Comparison of ENCODE assay signal across 10 cellular contexts in the genomic region with DNA sequence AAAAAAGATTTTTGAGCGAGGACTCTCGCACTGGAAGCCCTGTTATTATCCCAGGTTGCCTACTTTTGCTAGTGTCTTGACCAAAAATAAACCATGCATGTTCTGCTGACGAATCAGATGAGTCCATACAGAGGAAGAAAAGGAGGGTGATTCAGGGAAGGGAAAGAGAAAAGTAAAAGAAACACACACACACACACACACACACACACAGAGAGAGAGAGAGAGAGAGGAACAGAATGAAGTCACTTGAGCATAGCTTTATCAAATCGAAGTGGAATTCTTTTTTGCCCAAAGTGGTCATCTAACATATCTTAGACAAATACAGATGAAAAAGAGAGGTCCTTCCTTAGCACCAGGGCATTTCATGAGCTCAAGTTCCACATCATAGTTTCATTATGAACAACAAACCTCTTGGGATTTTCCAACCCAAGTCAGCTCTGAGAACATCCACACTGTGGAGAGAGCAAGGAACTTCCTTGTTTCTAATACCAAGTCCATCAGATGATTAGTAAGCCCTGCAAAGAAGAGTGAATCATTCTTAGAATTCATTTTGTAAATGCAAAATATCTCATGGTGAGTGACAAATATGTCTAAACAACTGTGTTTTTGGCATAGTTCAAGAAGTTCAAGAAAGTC. TPM values are rescaled to one million over a fixed set of nuclear protein-coding genes. Genes with fewer than 3 reads are reported as not detected.
DNase-seq lines count a peak whose midpoint lies in the region; ATAC-seq and TF ChIP-seq lines count a peak whose summit lies in the region.
"Had no signal": no experiment of that assay in that cellular context is flagged by ENCODE, and none has a peak within 500 bp of the region (broad histone marks: within the 10 kb centered on the region; RNA-seq: fewer than 3 reads in every experiment).

No MANE protein-coding gene starts in this region.

- H3K27ac ChIP-seq in fibroblast of lung (ENCODE audit: insufficient read depth, low read length) (no peak overlapping the region), tibial nerve (no peak overlapping the region)

- H3K9me3 ChIP-seq in fibroblast of lung (ENCODE audit: control insufficient read depth, insufficient read depth, low read depth, low read length) (no peaks in the 10 kb centered on the region), T-helper 17 cell (ENCODE audit: control insufficient read depth, low read length, poor library complexity, severe bottlenecking) (no peaks in the 10 kb centered on the region), tibial nerve (no peaks in the 10 kb centered on the region)

- no peak overlapping the region for H3K9ac ChIP-seq in fibroblast of lung (ENCODE audit: insufficient read depth, low read length)

- DNase-seq in CD1c-positive myeloid dendritic cell (ENCODE audit: extremely low spot score) (peak; percentile 92), fibroblast of lung (ENCODE audit: low read depth in 2 of 2) (peak in 1 of 2 donors; percentile 51), T-helper 17 cell (no peak), tibial nerve (ENCODE audit: low spot score in 2 of 2) (no peak), LoVo (ENCODE audit: low spot score) (no peak), HUDEP-2 (lab: John Stamatoyannopoulos, UW; ENCODE audit: unreplicated experiment in 76 of 76) (no peak)
- DNase-seq: activated CD8-positive, alpha-beta memory T cell treated with anti-CD3 and anti-CD28 coated beads, Interleukin-2, amount 50 U/mL, for 4 hours; NCI-H1694 treated with DMSO at 0.1 percent for 48 hours had no signal

- H2AFZ ChIP-seq in fibroblast of lung (ENCODE audit: low read length) = peak overlapping the region; percentile 3

- H3K27me3 Mint-ChIP-seq in T-helper 17 cell = peaks cover 13% of the 10 kb centered on the region

- H3K4me3 ChIP-seq in fibroblast of lung (replicated peaks in 1 of 4; ENCODE audit: control extremely low read depth in 1 of 4, insufficient read depth in 1 of 4, low read depth in 3 of 4, low read length in 4 of 4) (no peak overlapping the region), tibial nerve (no peak overlapping the region)

- H4K20me1 ChIP-seq in fibroblast of lung (ENCODE audit: control insufficient read depth, extremely low read depth, insufficient read depth, low read length) = no peaks in the 10 kb centered on the region

- H3K36me3 Mint-ChIP-seq in T-helper 17 cell (ENCODE audit: low read depth) = no peaks in the 10 kb centered on the region

- H3K27me3 ChIP-seq in fibroblast of lung (ENCODE audit: control insufficient read depth, insufficient read depth, low read length) (no peaks in the 10 kb centered on the region), tibial nerve (no peaks in the 10 kb centered on the region)

- no peak for TF ChIP-seq POLR2A in tibial nerve (IDR thresholded peaks at IDR 0.05)

- no peak overlapping the region for H3K4me2 ChIP-seq in fibroblast of lung (ENCODE audit: extremely low read depth, insufficient read depth, low read length)

- no peak for TF ChIP-seq EP300 in tibial nerve (IDR thresholded peaks at IDR 0.05)

- ATAC-seq in GM19372 (IDR thresholded peaks at IDR 0.05; ENCODE audit: low read depth, unreplicated experiment) = peak; percentile 53
- peak; percentile 83 for ATAC-seq in HG03342 (IDR thresholded peaks at IDR 0.05; ENCODE audit: unreplicated experiment)
- no peak for ATAC-seq in T-helper 17 cell

- no peak overlapping the region for H3K4me3 Mint-ChIP-seq in T-helper 17 cell

- H3K36me3 ChIP-seq in fibroblast of lung (ENCODE audit: control insufficient read depth, insufficient read depth, low read length) (no peaks in the 10 kb centered on the region), tibial nerve (no peaks in the 10 kb centered on the region)

- H3K79me2 ChIP-seq in fibroblast of lung (ENCODE audit: control insufficient read depth, insufficient read depth, low read length) = no peaks in the 10 kb centered on the region

- H3K4me1 Mint-ChIP-seq in T-helper 17 cell = no peaks in the 10 kb centered on the region

- WGBS in tibial nerve, 2 donors = 80 to 88% methylated on average over 4 of the region's 4 CpGs

- H3K4me1 ChIP-seq in fibroblast of lung (ENCODE audit: control insufficient read depth, extremely low read depth, insufficient read depth, low read length) (peaks cover 2% of the 10 kb centered on the region), tibial nerve (no peaks in the 10 kb centered on the region)

- TF ChIP-seq CTCF in fibroblast of lung (conservative IDR thresholded peaks at IDR 0.05 in 1 of 2, IDR thresholded peaks at IDR 0.05 in 1 of 2; ENCODE audit: low read depth in 1 of 2, low read length in 2 of 2) = no peak
- no peak for TF ChIP-seq CTCF in tibial nerve (IDR thresholded peaks at IDR 0.05)

- H3K27ac Mint-ChIP-seq in T-helper 17 cell = no peak overlapping the region

RNA-seq across cellular contexts. Expression of a gene that starts 7.7 kb away (rescaled TPM):
- 0.83 TPM in 1 of 2 replicates, not detected in the other for total RNA-seq in fibroblast of lung
- 0.15 and 0.27 TPM in 2 replicates for polyA plus RNA-seq in fibroblast of lung
- 0.06 and 0.13 TPM in 2 replicates for polyA plus RNA-seq in fibroblast of lung (2012)
- polyA minus RNA-seq in fibroblast of lung (ENCODE audit: low replicate concordance) = not detected in 2 replicates
- not detected for total RNA-seq in T-helper 17 cell
- not detected for total RNA-seq in tibial nerve

RNA-seq across cellular contexts. Expression of a gene that starts 39.1 kb away (rescaled TPM):
- total RNA-seq in fibroblast of lung (1.8 and 47.1 TPM in 2 replicates), T-helper 17 cell (not detected), tibial nerve (100 to 1,000 TPM in 2 of 4 donors, 10 to 100 TPM in 1, 1 to 10 TPM in 1; 6.1 to 545 (median 85.1) TPM)
- 16.0 and 19.1 TPM in 2 replicates for polyA plus RNA-seq in fibroblast of lung
- polyA plus RNA-seq in fibroblast of lung (2012) = 9.2 and 11.6 TPM in 2 replicates
- 2.4 and 3.4 TPM in 2 replicates for polyA minus RNA-seq in fibroblast of lung (ENCODE audit: low replicate concordance)
